ENCODE assay signal across 15 cellular contexts in genomic region chr11:80320226-80320625, GRCh38.
"Had no signal": no experiment of that assay in that cellular context is flagged by ENCODE, and none has a peak within 500 bp of the region (broad histone marks: within the 10 kb centered on the region; RNA-seq: fewer than 3 reads in every experiment).

No MANE protein-coding gene starts in this region.

- H3K4me1 ChIP-seq: foreskin keratinocyte, sigmoid colon, spleen, stomach had no signal

- H3K27ac ChIP-seq: foreskin keratinocyte, ovary, sigmoid colon, spleen, stomach, thoracic aorta had no signal

- H3K27me3 Mint-ChIP-seq: effector memory CD8-positive, alpha-beta T cell; naive B cell had no signal

- H3K9me3 ChIP-seq: ovary, sigmoid colon, spleen, stomach, thoracic aorta had no signal

- H3K27ac Mint-ChIP-seq: effector memory CD8-positive, alpha-beta T cell; naive B cell had no signal

- H3K4me3 ChIP-seq: lung, ovary, sigmoid colon, stomach, thoracic aorta had no signal

- H3K4me1 Mint-ChIP-seq: naive B cell had no signal

- ATAC-seq: activated CD4-positive, CD25-positive, alpha-beta regulatory T cell treated with anti-CD3 and anti-CD28 coated beads, Interleukin-2, amount 50 U/mL, for 24 hours; effector memory CD8-positive, alpha-beta T cell; foreskin keratinocyte; left cardiac atrium had no signal

- H3K27me3 ChIP-seq: foreskin keratinocyte, ovary, sigmoid colon, spleen, stomach had no signal

- H3K36me3 ChIP-seq: ovary, sigmoid colon, spleen, stomach, thoracic aorta had no signal

- H3K36me3 Mint-ChIP-seq: naive B cell had no signal

- DNase-seq: activated naive CD4-positive, alpha-beta T cell; activated T-cell treated with anti-CD3 and anti-CD28 coated beads for 4 hours; dermis blood vessel endothelial cell; effector memory CD8-positive, alpha-beta T cell; left cardiac atrium; midbrain; naive B cell; ovary; sigmoid colon; spleen; stomach had no signal

- H3K4me3 Mint-ChIP-seq: effector memory CD8-positive, alpha-beta T cell; naive B cell had no signal
